In genomic region chr18:49285627-49286026, GRCh38 we compare ENCODE assay signal across 21 cellular contexts.
"Had no signal": no experiment of that assay in that cellular context is flagged by ENCODE, and none has a peak within 500 bp of the region (broad histone marks: within the 10 kb centered on the region; RNA-seq: fewer than 3 reads in every experiment).

No MANE protein-coding gene starts in this region.

- DNase-seq: activated CD4-positive, alpha-beta T cell treated with anti-CD3 and anti-CD28 coated beads for 36 hours; activated CD4-positive, alpha-beta T cell treated with anti-CD3 and anti-CD28 coated beads, Interleukin-2, amount 50 U/mL, for 48 hours; activated gamma-delta T cell treated with Interleukin-2 at 50 U/mL for 16 hours; adrenal gland; cerebellar nuclear complex; cortex of kidney; erythroblast; foreskin melanocyte; glutamatergic neuron; natural killer cell; pancreas; sigmoid colon; stimulated activated CD4-positive, alpha-beta T cell treated with anti-CD3 and anti-CD28 coated beads, Interleukin-4, amount 100 ng/mL, for 24 hours; stomach had no signal

- H3K9me3 ChIP-seq: adrenal gland, breast epithelium, pancreas, sigmoid colon, stomach had no signal

- H3K4me1 Mint-ChIP-seq: activated CD4-positive, alpha-beta T cell treated with anti-CD3 and anti-CD28 coated beads for 36 hours; natural killer cell; stimulated activated effector memory CD8-positive, alpha-beta T cell treated with anti-CD3 and anti-CD28 coated beads, Interleukin-12 subunit alpha, Interleukin-12 subunit beta, amount 100 ng/mL, for 72 hours; WTC11 had no signal

- ATAC-seq: activated CD4-positive, alpha-beta T cell treated with anti-CD3 and anti-CD28 coated beads for 36 hours; activated naive CD4-positive, alpha-beta T cell treated with anti-CD3 and anti-CD28 coated beads, Interleukin-2, amount 50 U/mL, for 72 hours; natural killer cell; stimulated activated effector memory CD8-positive, alpha-beta T cell treated with anti-CD3 and anti-CD28 coated beads, Interleukin-12 subunit alpha, Interleukin-12 subunit beta, amount 100 ng/mL, for 72 hours; WTC11 had no signal

- H3K27me3 Mint-ChIP-seq: activated CD4-positive, alpha-beta T cell treated with anti-CD3 and anti-CD28 coated beads for 36 hours; type B pancreatic cell had no signal

- H3K27me3 ChIP-seq: adrenal gland, breast epithelium, pancreas, sigmoid colon, stomach had no signal

- H3K4me1 ChIP-seq: adrenal gland, breast epithelium, pancreas, sigmoid colon, stomach had no signal

- H3K27ac Mint-ChIP-seq: activated CD4-positive, alpha-beta T cell treated with anti-CD3 and anti-CD28 coated beads for 36 hours; activated naive CD4-positive, alpha-beta T cell treated with anti-CD3 and anti-CD28 coated beads, Interleukin-2, amount 50 U/mL, for 72 hours; activated T-helper 1 cell treated with anti-CD3 and anti-CD28 coated beads, Interleukin-12 subunit alpha, Interleukin-12 subunit beta, Interleukin-2, Interleukin-4 antibody, amounts not matched to agents 30 ng/mL and 10 ng/mL and 1 ng/mL, durations not matched to agents 14 hours and 24 hours and 36 hours; natural killer cell; stimulated activated effector memory CD8-positive, alpha-beta T cell treated with anti-CD3 and anti-CD28 coated beads, Interleukin-12 subunit alpha, Interleukin-12 subunit beta, amount 100 ng/mL, for 72 hours; type B pancreatic cell; WTC11 had no signal

- H3K9me3 Mint-ChIP-seq: activated T-helper 1 cell treated with anti-CD3 and anti-CD28 coated beads, Interleukin-12 subunit alpha, Interleukin-12 subunit beta, Interleukin-2, Interleukin-4 antibody, amounts not matched to agents 30 ng/mL and 10 ng/mL and 1 ng/mL, durations not matched to agents 14 hours and 24 hours and 36 hours; natural killer cell; type B pancreatic cell had no signal

- H3K4me3 ChIP-seq: adrenal gland, breast epithelium, lung, pancreas, sigmoid colon, stomach had no signal

- H3K36me3 ChIP-seq: adrenal gland, breast epithelium had no signal

- H3K27ac ChIP-seq: adrenal gland, breast epithelium, pancreas, sigmoid colon, stomach had no signal

- H3K4me3 Mint-ChIP-seq: activated CD4-positive, alpha-beta T cell treated with anti-CD3 and anti-CD28 coated beads for 36 hours; activated T-helper 1 cell treated with anti-CD3 and anti-CD28 coated beads, Interleukin-12 subunit alpha, Interleukin-12 subunit beta, Interleukin-2, Interleukin-4 antibody, amounts not matched to agents 30 ng/mL and 10 ng/mL and 1 ng/mL, durations not matched to agents 14 hours and 24 hours and 36 hours; natural killer cell; stimulated activated effector memory CD8-positive, alpha-beta T cell treated with anti-CD3 and anti-CD28 coated beads, Interleukin-12 subunit alpha, Interleukin-12 subunit beta, amount 100 ng/mL, for 72 hours; type B pancreatic cell; WTC11 had no signal
